In genomic region chr15:22259881-22260421, GRCh38 we compare ENCODE assay signal across 3 cellular contexts.
TF ChIP-seq lines count a peak whose summit lies in the region.

No MANE protein-coding gene starts in this region.

TF ChIP-seq in SK-N-SH, 30 proteins besides CTCF, POLR2A, EP300 and RAD21:
- no peak for TF ChIP-seq USF2 (IDR thresholded peaks at IDR 0.05; ENCODE audit: borderline replicate concordance, low read depth, low read length)
- no peak for TF ChIP-seq FOXJ3 (CRISPR knock-in tag; IDR thresholded peaks at IDR 0.05)

TF ChIP-seq in SK-N-SH treated with all-trans-retinoic acid at 6 μM for 48 hours, 23 proteins besides CTCF, POLR2A, EP300 and RAD21:
- TF ChIP-seq CSRNP3 (CRISPR knock-in tag; IDR thresholded peaks at IDR 0.05), result no peak
- TF ChIP-seq SNAI2 (CRISPR knock-in tag; IDR thresholded peaks at IDR 0.05), result no peak
- no peak for TF ChIP-seq ZNF8 (CRISPR knock-in tag; IDR thresholded peaks at IDR 0.05)
- no peak for TF ChIP-seq TOX (CRISPR knock-in tag; IDR thresholded peaks at IDR 0.05; ENCODE audit: borderline replicate concordance)
- no peak for TF ChIP-seq TSHZ2 (CRISPR knock-in tag; IDR thresholded peaks at IDR 0.05)
- TF ChIP-seq ISL1 (CRISPR knock-in tag; IDR thresholded peaks at IDR 0.05), result no peak
- TF ChIP-seq ZC3H10 (CRISPR knock-in tag; IDR thresholded peaks at IDR 0.05), result no peak
- TF ChIP-seq GLIS3 (CRISPR knock-in tag; IDR thresholded peaks at IDR 0.05), result no peak
- TF ChIP-seq BACH2 (CRISPR knock-in tag; IDR thresholded peaks at IDR 0.05; ENCODE audit: borderline replicate concordance), result no peak
- TF ChIP-seq PATZ1 (CRISPR knock-in tag; IDR thresholded peaks at IDR 0.05; ENCODE audit: borderline replicate concordance), result no peak
- TF ChIP-seq, protein P1, sequence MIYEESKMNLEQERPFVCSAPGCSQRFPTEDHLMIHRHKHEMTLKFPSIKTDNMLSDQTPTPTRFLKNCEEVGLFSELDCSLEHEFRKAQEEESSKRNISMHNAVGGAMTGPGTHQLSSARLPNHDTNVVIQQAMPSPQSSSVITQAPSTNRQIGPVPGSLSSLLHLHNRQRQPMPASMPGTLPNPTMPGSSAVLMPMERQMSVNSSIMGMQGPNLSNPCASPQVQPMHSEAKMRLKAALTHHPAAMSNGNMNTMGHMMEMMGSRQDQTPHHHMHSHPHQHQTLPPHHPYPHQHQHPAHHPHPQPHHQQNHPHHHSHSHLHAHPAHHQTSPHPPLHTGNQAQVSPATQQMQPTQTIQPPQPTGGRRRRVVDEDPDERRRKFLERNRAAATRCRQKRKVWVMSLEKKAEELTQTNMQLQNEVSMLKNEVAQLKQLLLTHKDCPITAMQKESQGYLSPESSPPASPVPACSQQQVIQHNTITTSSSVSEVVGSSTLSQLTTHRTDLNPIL (CRISPR knock-in tag; IDR thresholded peaks at IDR 0.05; ENCODE audit: low read depth), result no peak
- no peak for TF ChIP-seq ZNF565 (CRISPR knock-in tag; conservative IDR thresholded peaks at IDR 0.05; ENCODE audit: low read depth)
- TF ChIP-seq ESRRG (CRISPR knock-in tag; IDR thresholded peaks at IDR 0.05), result no peak
- TF ChIP-seq ZFP3 (CRISPR knock-in tag; IDR thresholded peaks at IDR 0.05), result no peak
- no peak for TF ChIP-seq RARB (CRISPR knock-in tag; IDR thresholded peaks at IDR 0.05)

TF ChIP-seq in A549, 52 proteins besides CTCF, POLR2A, EP300 and RAD21:
- TF ChIP-seq BCL3 (IDR thresholded peaks at IDR 0.05), result no peak
- no peak for TF ChIP-seq EHF (CRISPR knock-in tag; IDR thresholded peaks at IDR 0.05)
- TF ChIP-seq FOXS1 (CRISPR knock-in tag; IDR thresholded peaks at IDR 0.05), result no peak
- no peak for TF ChIP-seq SMC3 (IDR thresholded peaks at IDR 0.05)
- no peak for TF ChIP-seq RARB (CRISPR knock-in tag; IDR thresholded peaks at IDR 0.05)
